8 cellular contexts compared by ENCODE assay signal in genomic region chr22:28442951-28443876, GRCh38.
DNase-seq lines count a peak whose midpoint lies in the region; ATAC-seq and TF ChIP-seq lines count a peak whose summit lies in the region.

No MANE protein-coding gene starts in this region.

- 2% methylated on average over 20 of the region's 26 CpGs for WGBS in suprapubic skin

- peak overlapping the region; percentile 32 for H3K9ac ChIP-seq in fibroblast of lung (ENCODE audit: insufficient read depth, low read length)

- H3K4me1 Mint-ChIP-seq in CD14-positive monocyte, result peaks cover 29% of the 10 kb centered on the region

- TF ChIP-seq CTCF in CD14-positive monocyte (IDR thresholded peaks at IDR 0.05) (no peak), fibroblast of lung (conservative IDR thresholded peaks at IDR 0.05 in 1 of 2, IDR thresholded peaks at IDR 0.05 in 1 of 2; ENCODE audit: low read depth in 1 of 2, low read length in 2 of 2) (no peak), suprapubic skin (IDR thresholded peaks at IDR 0.05) (no peak)

- no peaks in the 10 kb centered on the region for H3K79me2 ChIP-seq in fibroblast of lung (ENCODE audit: control insufficient read depth, insufficient read depth, low read length)

- peaks cover 20% of the 10 kb centered on the region for H3K4me1 ChIP-seq in fibroblast of lung (ENCODE audit: control insufficient read depth, extremely low read depth, insufficient read depth, low read length)
- H3K4me1 ChIP-seq in suprapubic skin, result peaks cover 29% of the 10 kb centered on the region

- H3K36me3 Mint-ChIP-seq in CD14-positive monocyte, result no peaks in the 10 kb centered on the region

- H3K4me3 Mint-ChIP-seq in CD14-positive monocyte, result peak overlapping the region; percentile 83 to 95

- no peaks in the 10 kb centered on the region for H3K9me3 ChIP-seq in fibroblast of lung (ENCODE audit: control insufficient read depth, insufficient read depth, low read depth, low read length)
- H3K9me3 ChIP-seq in suprapubic skin, result no peaks in the 10 kb centered on the region

- peak overlapping the region; percentile 48 for H2AFZ ChIP-seq in fibroblast of lung (ENCODE audit: low read length)

- H3K27me3 Mint-ChIP-seq in CD14-positive monocyte (ENCODE audit: low read depth in 3 of 3), result peaks cover 0 to 10% (median 5%) of the 10 kb centered on the region in 3 donors

- ATAC-seq in GM18867 (IDR thresholded peaks at IDR 0.05; ENCODE audit: unreplicated experiment), result no peak

- no peaks in the 10 kb centered on the region for H3K9me3 Mint-ChIP-seq in CD14-positive monocyte

- H3K4me2 ChIP-seq in fibroblast of lung (ENCODE audit: extremely low read depth, insufficient read depth, low read length), result peak overlapping the region; percentile 93

- no peak for TF ChIP-seq EP300 in suprapubic skin (IDR thresholded peaks at IDR 0.05)

- H3K27me3 ChIP-seq in fibroblast of lung (ENCODE audit: control insufficient read depth, insufficient read depth, low read length) (no peaks in the 10 kb centered on the region), suprapubic skin (no peaks in the 10 kb centered on the region)

- H3K27ac Mint-ChIP-seq in CD14-positive monocyte, result peak overlapping the region in 3 of 7 donors; percentile 16 to 38 (median 28)

- intact Hi-C loops in CD14-positive monocyte (cut with micrococcal nuclease), result no loop called here

- DNase-seq in CD14-positive monocyte (ENCODE audit: low spot score), result no peak
- peak; percentile 74 for DNase-seq in LHCN-M2 (ENCODE audit: low read depth)
- peak; percentile 20 for DNase-seq in activated T-cell treated with anti-CD3 and anti-CD28 coated beads, Interleukin-2, amount 50 U/mL, for 1 hour
- DNase-seq in fibroblast of lung (ENCODE audit: low read depth in 2 of 2), result peak; percentile 82
- DNase-seq in midbrain (lab: John Stamatoyannopoulos, UW), result peak; percentile 76
- peak in 1 of 2 donors; percentile 83 for DNase-seq in suprapubic skin (ENCODE audit: low spot score in 2 of 2)
- no peak for DNase-seq in NCI-H1092 treated with DMSO at 0.1 percent for 48 hours (lab: John Stamatoyannopoulos, UW)

- peak overlapping the region; percentile 46 to 79 (median 66) for H3K4me3 ChIP-seq in fibroblast of lung (replicated peaks in 1 of 4; ENCODE audit: control extremely low read depth in 1 of 4, insufficient read depth in 1 of 4, low read depth in 3 of 4, low read length in 4 of 4)
- peak overlapping the region; percentile 66 for H3K4me3 ChIP-seq in suprapubic skin

- H4K20me1 ChIP-seq in fibroblast of lung (ENCODE audit: control insufficient read depth, extremely low read depth, insufficient read depth, low read length), result peaks cover 1% of the 10 kb centered on the region

- H3K36me3 ChIP-seq in fibroblast of lung (ENCODE audit: control insufficient read depth, insufficient read depth, low read length), result no peaks in the 10 kb centered on the region
- no peaks in the 10 kb centered on the region for H3K36me3 ChIP-seq in suprapubic skin

- H3K27ac ChIP-seq in fibroblast of lung (ENCODE audit: insufficient read depth, low read length) (peak overlapping the region; percentile 66), suprapubic skin (peak overlapping the region; percentile 79)

- no peak for TF ChIP-seq POLR2A in suprapubic skin (IDR thresholded peaks at IDR 0.05)

Comparison
In these comparisons a context has a peak if more than half of its experiments do, and no peak if none do; other contexts are left out.
1. DNase-seq: peak in LHCN-M2 (single experiment), activated T-cell treated with anti-CD3 and anti-CD28 coated beads, Interleukin-2, amount 50 U/mL, for 1 hour (single experiment), fibroblast of lung (2 of 2) and midbrain (single experiment); none in CD14-positive monocyte (single experiment) and NCI-H1092 treated with DMSO at 0.1 percent for 48 hours (single experiment).